Comparison of ENCODE assay signal across 11 cellular contexts in genomic region chr10:21935439-21936023, GRCh38.
"Had no signal": no experiment of that assay in that cellular context is flagged by ENCODE, and none has a peak within 500 bp of the region (broad histone marks: within the 10 kb centered on the region; RNA-seq: fewer than 3 reads in every experiment).

No MANE protein-coding gene starts in this region.

- H3K27ac ChIP-seq: GM23248 had no signal

- H3K4me3 ChIP-seq: GM23248, GM23338, HAP-1 had no signal

- H3K4me3 Mint-ChIP-seq: GM23338, H9, HFFc6 had no signal

- H3K36me3 ChIP-seq: HAP-1 had no signal

- H3K4me1 ChIP-seq: HAP-1 had no signal

- H3K27ac Mint-ChIP-seq: GM23338, H9, HFFc6 had no signal

- H3K4me2 ChIP-seq: GM23338 had no signal

- H3K9ac ChIP-seq: GM23248 had no signal

- DNase-seq: GM23248, GOT3, H7, H9, HCEC 1CT, HFFc6 had no signal

- FAIRE-seq: H1, H54 had no signal

- H2AFZ ChIP-seq: GM23248, GM23338 had no signal

- H3K9me3 ChIP-seq: HAP-1 had no signal

- ATAC-seq: GM23338, HCT116 had no signal
